19 cellular contexts compared by ENCODE assay signal in the genomic region with DNA sequence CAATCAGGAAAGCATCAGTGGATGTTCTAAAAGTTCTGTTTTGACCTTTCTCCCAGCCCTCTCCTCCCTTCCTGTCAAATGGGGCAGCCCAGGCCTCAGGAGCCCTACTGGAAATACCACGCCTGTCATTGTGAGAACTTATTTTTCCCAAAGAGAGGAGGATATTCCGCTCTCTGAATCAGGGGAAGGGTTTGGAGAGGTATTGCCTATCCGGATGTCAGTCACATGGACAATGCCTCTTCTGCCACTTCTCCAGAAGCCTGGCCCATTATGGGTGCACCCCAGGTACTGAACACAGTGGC.
"Had no signal": no experiment of that assay in that cellular context is flagged by ENCODE, and none has a peak within 500 bp of the region (broad histone marks: within the 10 kb centered on the region; RNA-seq: fewer than 3 reads in every experiment).

No MANE protein-coding gene starts in this region.

- H3K4me1 ChIP-seq: foreskin keratinocyte, psoas muscle, transverse colon had no signal

- ATAC-seq: foreskin keratinocyte; left lobe of liver; psoas muscle; stimulated activated memory B cell treated with anti-CD40 and anti-IgM and Interleukin-4, amounts not matched to agents 10 μg/mL and 1 μg/mL and 100 μg/mL, for 72 hours had no signal

- H3K4me3 ChIP-seq: cardiac muscle cell, psoas muscle, smooth muscle cell, thoracic aorta, transverse colon had no signal

- H3K27ac ChIP-seq: cardiac muscle cell, foreskin keratinocyte, psoas muscle, thoracic aorta had no signal

- DNase-seq: cerebellar nuclear complex; effector CD4-positive, alpha-beta T cell; endodermal cell; erythroblast; foreskin keratinocyte; head of caudate nucleus; hypothalamus; islet precursor cell; mesendoderm; naive B cell; psoas muscle; retina; stimulated activated CD4-positive, alpha-beta T cell treated with anti-CD3 and anti-CD28 coated beads, Interleukin-4, amount 100 ng/mL, for 1 hour; transverse colon had no signal

- H3K27me3 ChIP-seq: cardiac muscle cell, foreskin keratinocyte, transverse colon had no signal

- H3K9me3 ChIP-seq: psoas muscle, thoracic aorta, transverse colon had no signal

- H3K36me3 ChIP-seq: transverse colon had no signal
